Comparison of ENCODE assay signal across 22 cellular contexts in genomic region chr1:3593745-3594144, GRCh38. TPM values are rescaled to one million over a fixed set of nuclear protein-coding genes. Genes with fewer than 3 reads are reported as not detected.
DNase-seq lines count a peak whose midpoint lies in the region; TF ChIP-seq lines count a peak whose summit lies in the region.
"Had no signal": no experiment of that assay in that cellular context is flagged by ENCODE, and none has a peak within 500 bp of the region (broad histone marks: within the 10 kb centered on the region; RNA-seq: fewer than 3 reads in every experiment).

No MANE protein-coding gene starts in this region.

- peak overlapping the region; percentile 22 to 87 (median 72); a peak in 19 of 22 replicates for H3K27ac ChIP-seq in BLaER1 treated with 17β-estradiol and CSF1 and Interleukin-3, amounts not matched to agents 10 nM and 100 nM
- no peak overlapping the region for H3K27ac ChIP-seq in OCI-LY7 (ENCODE audit: low read depth, low read length, poor library complexity, severe bottlenecking)
- H3K27ac ChIP-seq in endodermal cell (ENCODE audit: low read depth, low read length) = peak overlapping the region; percentile 58
- peak overlapping the region; percentile 35 for H3K27ac ChIP-seq in neuronal stem cell (replicated peaks; ENCODE audit: low read length)

- H4K20me1 ChIP-seq in BLaER1 treated with 17β-estradiol and CSF1 and Interleukin-3, amounts not matched to agents 10 nM and 100 nM = peaks cover 0 to 84% (median 3%) of the 10 kb centered on the region in 11 experiments; a peak in 11 of 22 replicates
- no peaks in the 10 kb centered on the region for H4K20me1 ChIP-seq in OCI-LY7 (ENCODE audit: insufficient read depth, low read length)

- 89 to 93% methylated on average over 3 to 10 of the region's 10 CpGs for WGBS in endodermal cell (ENCODE audit: insufficient coverage in 1 of 2, insufficient read length in 1 of 2), 2 experiments
- WGBS in neuronal stem cell (ENCODE audit: extremely low coverage in 2 of 2, insufficient read length in 2 of 2, insufficient replicate concordance in 1 of 2), 2 donors = no CpG with 5 or more reads among the region's 10 CpGs

- no peaks in the 10 kb centered on the region for H3K9me3 Mint-ChIP-seq in endodermal cell
- no peaks in the 10 kb centered on the region for H3K9me3 Mint-ChIP-seq in progenitor cell of endocrine pancreas (ENCODE audit: low read depth)
- H3K9me3 Mint-ChIP-seq: IgD-negative memory B cell had no signal

- H2AFZ ChIP-seq in OCI-LY7 (ENCODE audit: low read length) (no peak overlapping the region), neuronal stem cell (ENCODE audit: low read length) (no peak overlapping the region)

- no peak overlapping the region for H3K4ac ChIP-seq in neuronal stem cell (ENCODE audit: low read length)

- no peak for TF ChIP-seq CTCF in OCI-LY7 (conservative IDR thresholded peaks at IDR 0.05; ENCODE audit: low read length)
- no peak for TF ChIP-seq CTCF in endodermal cell (conservative IDR thresholded peaks at IDR 0.05)
- TF ChIP-seq CTCF in progenitor cell of endocrine pancreas (IDR thresholded peaks at IDR 0.05; ENCODE audit: unreplicated experiment) = no peak

- H3K27me3 Mint-ChIP-seq in endodermal cell (ENCODE audit: insufficient read depth) (no peaks in the 10 kb centered on the region), progenitor cell of endocrine pancreas (no peaks in the 10 kb centered on the region)

- peaks cover 0 to 44% (median 9%) of the 10 kb centered on the region in 11 experiments; a peak in 10 of 22 replicates for H3K36me3 ChIP-seq in BLaER1 treated with 17β-estradiol and CSF1 and Interleukin-3, amounts not matched to agents 10 nM and 100 nM
- H3K36me3 ChIP-seq in OCI-LY7 (ENCODE audit: insufficient read depth, low read length) = no peaks in the 10 kb centered on the region
- H3K36me3 ChIP-seq in endodermal cell (ENCODE audit: control insufficient read depth, insufficient read depth, low read length) = no peaks in the 10 kb centered on the region
- peaks cover 0 to 4% of the 10 kb centered on the region in 2 donors for H3K36me3 ChIP-seq in neuronal stem cell (replicated peaks in 1 of 2; ENCODE audit: control insufficient read depth in 2 of 2, insufficient read depth in 2 of 2, low read length in 2 of 2)
- H3K36me3 ChIP-seq: HAP-1 had no signal

- H3K4me1 ChIP-seq in BLaER1 treated with 17β-estradiol and CSF1 and Interleukin-3, amounts not matched to agents 10 nM and 100 nM = peaks cover 44 to 94% (median 82%) of the 10 kb centered on the region in 10 experiments
- H3K4me1 ChIP-seq in OCI-LY7 (ENCODE audit: insufficient read depth, low read length, poor library complexity, severe bottlenecking) (peaks cover 27% of the 10 kb centered on the region), endodermal cell (ENCODE audit: control insufficient read depth, insufficient read depth, low read length) (no peaks in the 10 kb centered on the region), neuronal stem cell (ENCODE audit: control insufficient read depth in 2 of 2, insufficient read depth in 1 of 2, low read depth in 1 of 2, low read length in 2 of 2) (peaks cover 31 to 43% of the 10 kb centered on the region in 2 donors)
- H3K4me1 ChIP-seq: HAP-1 had no signal

- peak overlapping the region; percentile 87 for H3K18ac ChIP-seq in neuronal stem cell (ENCODE audit: low read length)

- peak overlapping the region in 9 of 11 experiments; percentile 45 to 75 (median 68); a peak in 17 of 22 replicates for H3K9ac ChIP-seq in BLaER1 treated with 17β-estradiol and CSF1 and Interleukin-3, amounts not matched to agents 10 nM and 100 nM
- H3K9ac ChIP-seq in endodermal cell (ENCODE audit: extremely low read depth, low read length, poor library complexity, severe bottlenecking) (no peak overlapping the region), neuronal stem cell (ENCODE audit: low read depth, low read length, poor library complexity) (no peak overlapping the region)

- H3K36me3 Mint-ChIP-seq in endodermal cell (ENCODE audit: low read depth) (no peaks in the 10 kb centered on the region), progenitor cell of endocrine pancreas (ENCODE audit: insufficient read depth) (no peaks in the 10 kb centered on the region)

- H3K4me2 ChIP-seq in BLaER1 treated with 17β-estradiol and CSF1 and Interleukin-3, amounts not matched to agents 10 nM and 100 nM = peak overlapping the region; percentile 88 to 100 (median 97)
- H3K4me2 ChIP-seq in OCI-LY7 (ENCODE audit: low read length) (peak overlapping the region; percentile 16; the same call in 1 of the 2 replicates), neuronal stem cell (ENCODE audit: insufficient read depth, low read length, poor library complexity, severe bottlenecking) (no peak overlapping the region)

- no peak for DNase-seq in OCI-LY7 (ENCODE audit: low spot score)
- no peak for DNase-seq in endodermal cell
- no peak for DNase-seq in neuronal stem cell (ENCODE audit: low spot score)
- DNase-seq in DMS53 treated with DMSO at 0.1 percent for 48 hours (lab: John Stamatoyannopoulos, UW; ENCODE audit: unreplicated experiment) = no peak
- no peak for DNase-seq in progenitor cell of endocrine pancreas (ENCODE audit: low spot score, unreplicated experiment)
- no peak for DNase-seq in NCI-H1694 (lab: John Stamatoyannopoulos, UW)
- DNase-seq in mucosa of gallbladder (ENCODE audit: low spot score) = no peak
- DNase-seq: C1 segment of cervical spinal cord; DMS79; MM.1S; NCI-H1092 treated with DMSO at 0.1 percent for 48 hours; NCI-H1694 treated with DMSO at 0.1 percent for 48 hours; NCI-H2107; NCI-H510A; NCI-H748 treated with DMSO at 0.1 percent for 48 hours; NK-92 treated with Interleukin-12 subunit alpha and Interleukin-12 subunit beta, amount 100 ng/mL, for 24 hours; PC-3; RPMI8226; SHP77 treated with DMSO at 0.1 percent for 48 hours had no signal

- peak overlapping the region; percentile 72 for H2BK120ac ChIP-seq in neuronal stem cell (ENCODE audit: low read depth, low read length)

- H2BK15ac ChIP-seq in neuronal stem cell (ENCODE audit: low read length) = no peak overlapping the region

- H3K27me3 ChIP-seq in BLaER1 treated with 17β-estradiol and CSF1 and Interleukin-3, amounts not matched to agents 10 nM and 100 nM = peaks cover 0 to 3% (median 0%) of the 10 kb centered on the region in 11 experiments; a peak in 3 of 22 replicates
- H3K27me3 ChIP-seq in endodermal cell (ENCODE audit: control insufficient read depth, insufficient read depth, low read length, poor library complexity, severe bottlenecking) (no peaks in the 10 kb centered on the region), neuronal stem cell (ENCODE audit: control insufficient read depth in 3 of 3, insufficient read depth in 3 of 3, low read depth in 1 of 3, low read length in 3 of 3) (no peaks in the 10 kb centered on the region)

- H4K91ac ChIP-seq in neuronal stem cell (ENCODE audit: low read depth, low read length, poor library complexity) = no peak overlapping the region

- CTCF ChIA-PET in OCI-LY7 (lab: Charles Lee; ENCODE audit: unreplicated experiment) = no interaction called here

- H4K8ac ChIP-seq in neuronal stem cell (ENCODE audit: low read depth, low read length) = no peak overlapping the region

- no peak overlapping the region for H2BK12ac ChIP-seq in neuronal stem cell (ENCODE audit: low read length)

- peak overlapping the region in 8 of 10 experiments; percentile 22 to 54 (median 35); a peak in 9 of 20 replicates for H3K4me3 ChIP-seq in BLaER1 treated with 17β-estradiol and CSF1 and Interleukin-3, amounts not matched to agents 10 nM and 100 nM
- H3K4me3 ChIP-seq in OCI-LY7 (ENCODE audit: low read depth, low read length, poor library complexity, severe bottlenecking) (no peak overlapping the region), endodermal cell (ENCODE audit: low read length) (no peak overlapping the region), neuronal stem cell (ENCODE audit: low read length in 2 of 2) (no peak overlapping the region)
- H3K4me3 ChIP-seq: HAP-1 had no signal

- H3K79me2 ChIP-seq in OCI-LY7 (ENCODE audit: insufficient read depth, low read depth, low read length) = no peaks in the 10 kb centered on the region

- peaks cover 9% of the 10 kb centered on the region for H3K79me1 ChIP-seq in neuronal stem cell (ENCODE audit: low read depth, low read length)

- intact Hi-C loops in OCI-LY7 (cut with micrococcal nuclease; ENCODE audit: unreplicated experiment) = no loop called here

- H3K14ac ChIP-seq in neuronal stem cell (ENCODE audit: low read length) = no peak overlapping the region

- no TSS peak for BruUV-seq in OCI-LY7 (replicated peaks; lab: Mats Ljungman, UMichigan)

- H3K27ac Mint-ChIP-seq in endodermal cell = peak overlapping the region; percentile 88
- H3K27ac Mint-ChIP-seq in progenitor cell of endocrine pancreas = no peak overlapping the region
- H3K27ac Mint-ChIP-seq: IgD-negative memory B cell had no signal

- H3K4me3 Mint-ChIP-seq in endodermal cell (no peak overlapping the region), progenitor cell of endocrine pancreas (ENCODE audit: low read depth) (no peak overlapping the region)

- H2BK5ac ChIP-seq in neuronal stem cell (ENCODE audit: low read length) = peak overlapping the region; percentile 87

- H3K9me3 ChIP-seq in BLaER1 treated with 17β-estradiol and CSF1 and Interleukin-3, amounts not matched to agents 10 nM and 100 nM (replicated peaks in 1 of 11) = no peaks in the 10 kb centered on the region
- H3K9me3 ChIP-seq in OCI-LY7 (ENCODE audit: low read length) = no peaks in the 10 kb centered on the region
- no peaks in the 10 kb centered on the region for H3K9me3 ChIP-seq in endodermal cell (ENCODE audit: control insufficient read depth, low read length)
- H3K9me3 ChIP-seq in neuronal stem cell (replicated peaks in 1 of 2; ENCODE audit: control insufficient read depth in 2 of 2, insufficient read depth in 1 of 2, low read depth in 1 of 2, low read length in 2 of 2) = no peaks in the 10 kb centered on the region
- H3K9me3 ChIP-seq: HAP-1 had no signal

- peak overlapping the region; percentile 90 for H2AK5ac ChIP-seq in neuronal stem cell (ENCODE audit: low read depth, low read length)

- H3K4me1 Mint-ChIP-seq in endodermal cell (peaks cover 16% of the 10 kb centered on the region), progenitor cell of endocrine pancreas (ENCODE audit: low read depth) (peaks cover 6% of the 10 kb centered on the region)

- POLR2A ChIA-PET in OCI-LY7 (lab: Charles Lee) = no interaction called here

- H3K23ac ChIP-seq in neuronal stem cell (ENCODE audit: low read depth, low read length, poor library complexity) = no peak overlapping the region

- H3K9me2 ChIP-seq in OCI-LY7 (ENCODE audit: insufficient read depth, low read length) = no peaks in the 10 kb centered on the region

RNA-seq across cellular contexts. Expression of gene MEGF6, which starts 17.6 kb away (rescaled TPM):
- total RNA-seq in OCI-LY7 (2014; rRNA removed; shearing (Covaris generic)) = 0.10 and 0.32 TPM in 2 replicates
- 0.15 and 0.17 TPM in 2 replicates for total RNA-seq in OCI-LY7 (2022)
- 100 to 1,000 TPM in 1 of 2 donors, 10 to 100 TPM in 1; 83.0 to 103 TPM for total RNA-seq in endodermal cell
- 28.4 TPM for polyA plus RNA-seq in endodermal cell (2013, experiment 1 of 2)
- 20.2 TPM for polyA plus RNA-seq in endodermal cell (2013, experiment 2 of 2)
- 10.3 TPM for polyA plus RNA-seq in neuronal stem cell (2013, experiment 1 of 2)
- 10.0 TPM for polyA plus RNA-seq in neuronal stem cell (2013, experiment 2 of 2)
- 79.2 and 83.8 TPM in 2 replicates for total RNA-seq in progenitor cell of endocrine pancreas
- total RNA-seq in mucosa of gallbladder = 43.4 TPM

RNA-seq across cellular contexts. Expression of gene TPRG1L, which starts 31.1 kb away (rescaled TPM):
- 3.1 and 3.6 TPM in 2 replicates for total RNA-seq in OCI-LY7 (2014; rRNA removed; shearing (Covaris generic))
- total RNA-seq in OCI-LY7 (2022) = 6.8 and 7.4 TPM in 2 replicates
- total RNA-seq in endodermal cell = 10 to 100 TPM; 50.4 to 56.4 TPM
- polyA plus RNA-seq in endodermal cell (2013, experiment 1 of 2) = 30.8 TPM
- polyA plus RNA-seq in endodermal cell (2013, experiment 2 of 2) = 32.3 TPM
- 13.4 TPM for polyA plus RNA-seq in neuronal stem cell (2013, experiment 1 of 2)
- 13.2 TPM for polyA plus RNA-seq in neuronal stem cell (2013, experiment 2 of 2)
- total RNA-seq in progenitor cell of endocrine pancreas = 30.7 and 31.4 TPM in 2 replicates
- total RNA-seq in mucosa of gallbladder = 96.5 TPM

RNA-seq across cellular contexts. Expression of gene WRAP73, which starts 56.2 kb away (rescaled TPM):
- 28.1 and 40.0 TPM in 2 replicates for total RNA-seq in OCI-LY7 (2014; rRNA removed; shearing (Covaris generic))
- total RNA-seq in OCI-LY7 (2022) = 32.9 and 34.7 TPM in 2 replicates
- 10 to 100 TPM; 29.8 to 32.5 TPM for total RNA-seq in endodermal cell
- 31.6 TPM for polyA plus RNA-seq in endodermal cell (2013, experiment 1 of 2)
- polyA plus RNA-seq in endodermal cell (2013, experiment 2 of 2) = 27.3 TPM
- polyA plus RNA-seq in neuronal stem cell (2013, experiment 1 of 2) = 24.6 TPM
- polyA plus RNA-seq in neuronal stem cell (2013, experiment 2 of 2) = 25.7 TPM
- total RNA-seq in progenitor cell of endocrine pancreas = 28.1 and 29.9 TPM in 2 replicates
- 21.6 TPM for total RNA-seq in mucosa of gallbladder

RNA-seq across cellular contexts. Expression of gene TP73, which starts 58.6 kb away (rescaled TPM):
- total RNA-seq in OCI-LY7 (2014; rRNA removed; shearing (Covaris generic)) = 0.05 TPM in 1 of 2 replicates, not detected in the other
- total RNA-seq in OCI-LY7 (2022) (0.37 and 0.48 TPM in 2 replicates), endodermal cell (1 to 10 TPM; 3.4 to 3.5 TPM), progenitor cell of endocrine pancreas (2.2 and 2.4 TPM in 2 replicates), mucosa of gallbladder (0.17 TPM)
- polyA plus RNA-seq in endodermal cell (2013, experiment 1 of 2) = 0.61 TPM
- 0.33 TPM for polyA plus RNA-seq in endodermal cell (2013, experiment 2 of 2)
- 0.18 TPM for polyA plus RNA-seq in neuronal stem cell (2013, experiment 1 of 2)
- polyA plus RNA-seq in neuronal stem cell (2013, experiment 2 of 2) = 0.19 TPM

Comparison
In these comparisons a context has a peak if more than half of its experiments do, and no peak if none do; other contexts are left out.
1. H3K4me3 ChIP-seq: peak in BLaER1 treated with 17β-estradiol and CSF1 and Interleukin-3, amounts not matched to agents 10 nM and 100 nM (8 of 10); none in OCI-LY7 (single experiment), endodermal cell (single experiment) and neuronal stem cell (0 of 2).
2. H3K9ac ChIP-seq: peak in BLaER1 treated with 17β-estradiol and CSF1 and Interleukin-3, amounts not matched to agents 10 nM and 100 nM (9 of 11); none in endodermal cell (single experiment) and neuronal stem cell (single experiment).
3. RNA of gene MEGF6, which starts 17.6 kb away (total RNA-seq): 83.0 to 103 TPM in endodermal cell, 79.2 to 83.8 TPM in progenitor cell of endocrine pancreas and 43.4 TPM in mucosa of gallbladder (single experiment); 0.10 to 0.32 TPM in OCI-LY7; every median in the first group is over 10 times any median in the second.